In the genomic region with DNA sequence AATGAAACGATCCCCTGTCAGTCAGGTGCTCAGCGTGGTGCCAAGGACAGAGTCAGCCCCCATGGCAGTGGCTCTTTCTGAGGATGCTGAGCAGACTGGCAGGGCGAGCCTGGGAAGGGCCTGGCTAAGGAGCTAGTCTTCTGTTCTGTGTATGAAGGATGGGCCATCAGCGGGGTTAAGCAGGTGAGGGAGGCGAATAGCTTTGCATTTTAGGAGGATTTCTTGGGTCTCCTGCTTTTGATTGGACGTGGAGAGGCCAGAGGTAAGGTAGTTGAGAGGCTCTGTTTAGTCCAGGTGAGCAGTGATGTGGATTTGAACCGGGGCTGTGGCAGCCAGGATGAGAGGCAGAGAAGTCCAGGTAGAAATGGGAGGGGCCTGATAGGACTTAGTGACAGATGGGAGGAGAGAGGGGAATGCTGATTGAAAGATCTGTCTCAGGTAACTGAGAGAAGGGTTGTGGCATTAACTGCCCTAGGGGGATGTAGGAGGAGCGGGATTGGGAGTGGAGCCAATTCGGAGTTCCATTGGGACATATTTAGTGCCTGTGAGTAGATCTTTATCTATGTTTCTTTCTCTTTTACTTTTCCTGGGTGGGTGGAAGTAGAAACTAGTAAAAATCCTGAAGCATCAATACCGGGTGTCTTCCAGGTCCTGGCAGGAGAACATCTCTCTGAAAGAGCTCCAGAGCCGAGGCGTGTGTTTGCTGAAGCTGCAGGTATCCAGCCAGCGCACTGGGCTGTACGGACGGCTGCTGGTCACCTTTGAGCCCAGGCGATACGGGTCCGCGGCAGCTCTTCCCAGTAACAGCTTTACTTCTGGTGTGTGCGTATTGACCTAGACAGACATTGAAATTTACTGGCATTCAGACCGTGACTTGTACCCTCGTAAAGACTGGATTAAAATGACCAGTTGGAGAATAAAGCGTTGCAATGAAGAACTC, we compare ENCODE assay signal across 10 cellular contexts. TPM values are rescaled to one million over a fixed set of nuclear protein-coding genes. Genes with fewer than 3 reads are reported as not detected.
DNase-seq lines count a peak whose midpoint lies in the region; ATAC-seq and TF ChIP-seq lines count a peak whose summit lies in the region.
"Had no signal": no experiment of that assay in that cellular context is flagged by ENCODE, and none has a peak within 500 bp of the region (broad histone marks: within the 10 kb centered on the region; RNA-seq: fewer than 3 reads in every experiment).

No MANE protein-coding gene starts in this region.

- peak overlapping the region; percentile 97 for H3K4me2 ChIP-seq in OCI-LY1 (ENCODE audit: low read length)

- H3K4me1 ChIP-seq in OCI-LY1 (ENCODE audit: insufficient read depth, low read length, severe bottlenecking): peaks cover 29% of the 10 kb centered on the region
- H3K4me1 ChIP-seq in endocrine pancreas (ENCODE audit: control insufficient read depth, insufficient read depth, low read length): peaks cover 11% of the 10 kb centered on the region
- no peaks in the 10 kb centered on the region for H3K4me1 ChIP-seq in prostate gland (replicated peaks)

- no peak for ATAC-seq in HG03280 (IDR thresholded peaks at IDR 0.05; ENCODE audit: unreplicated experiment)
- ATAC-seq: left colon had no signal

- intact Hi-C loops in prostate gland (cut with DNase I) (no loop called here), lower leg skin (cut with DNase I; ENCODE audit: low total_unique reads) (no loop called here)

- H3K27me3 ChIP-seq in OCI-LY1 (ENCODE audit: insufficient read depth, low read length) (no peaks in the 10 kb centered on the region), endocrine pancreas (ENCODE audit: control insufficient read depth, insufficient read depth, low read length) (no peaks in the 10 kb centered on the region), prostate gland (replicated peaks; ENCODE audit: insufficient read depth) (no peaks in the 10 kb centered on the region)

- H3F3A ChIP-seq in OCI-LY1 (ENCODE audit: insufficient read depth, low read length): no peaks in the 10 kb centered on the region

- peaks cover 26% of the 10 kb centered on the region; the same call in 1 of the 2 replicates for H3K36me3 ChIP-seq in OCI-LY1 (ENCODE audit: insufficient read depth, low read length)
- H3K36me3 ChIP-seq in endocrine pancreas (ENCODE audit: control insufficient read depth, insufficient read depth, low read length): no peaks in the 10 kb centered on the region
- H3K36me3 ChIP-seq in prostate gland: peaks cover 0 to 5% of the 10 kb centered on the region in 2 donors

- H3K79me2 ChIP-seq in OCI-LY1 (ENCODE audit: insufficient read depth, low read length): peaks cover 38% of the 10 kb centered on the region

- H3K9me3 ChIP-seq in OCI-LY1 (ENCODE audit: low read length) (no peaks in the 10 kb centered on the region), endocrine pancreas (ENCODE audit: control insufficient read depth, low read length) (no peaks in the 10 kb centered on the region), prostate gland (no peaks in the 10 kb centered on the region)

- H3K4me3 ChIP-seq in GM08714 (ENCODE audit: low read length): peak overlapping the region; percentile 87; the same call in 1 of the 2 replicates
- peak overlapping the region; percentile 92 for H3K4me3 ChIP-seq in OCI-LY1 (ENCODE audit: low read depth, low read length, poor library complexity, severe bottlenecking)
- H3K4me3 ChIP-seq in endocrine pancreas (ENCODE audit: control insufficient read depth, insufficient read depth, low read length): peak overlapping the region; percentile 72
- H3K4me3 ChIP-seq in prostate gland: peak overlapping the region in 1 of 2 donors; percentile 79
- H3K4me3 ChIP-seq in lower leg skin (ENCODE audit: low read depth, poor library complexity, severe bottlenecking): no peak overlapping the region

- no peaks in the 10 kb centered on the region for H4K20me1 ChIP-seq in OCI-LY1 (ENCODE audit: insufficient read depth, low read length)

- H3K9me2 ChIP-seq in OCI-LY1 (ENCODE audit: low read depth, low read length): no peaks in the 10 kb centered on the region

- H3K9ac ChIP-seq in OCI-LY1 (ENCODE audit: low read length) (peak overlapping the region; percentile 88; the same call in 1 of the 2 replicates), endocrine pancreas (ENCODE audit: control insufficient read depth, insufficient read depth, low read length) (peak overlapping the region; percentile 38)

- H2AFZ ChIP-seq in OCI-LY1 (ENCODE audit: low read length): no peak overlapping the region

- TF ChIP-seq CTCF in OCI-LY1 (IDR thresholded peaks at IDR 0.05; ENCODE audit: low read length): no peak
- TF ChIP-seq CTCF in prostate gland (IDR thresholded peaks at IDR 0.05): no peak
- no peak for TF ChIP-seq CTCF in lower leg skin (IDR thresholded peaks at IDR 0.05)

- DNase-seq in prostate gland (ENCODE audit: low spot score) (peak; percentile 28), lower leg skin (ENCODE audit: low spot score in 2 of 2) (no peak), dedifferentiated amniotic fluid mesenchymal stem cell (ENCODE audit: extremely low spot score) (no peak), NCI-H2107 treated with DMSO at 0.1 percent for 48 hours (lab: John Stamatoyannopoulos, UW; ENCODE audit: unreplicated experiment) (no peak)
- DNase-seq: left colon, NCI-H82 had no signal

- 56% methylated on average over 23 of the region's 23 CpGs for WGBS in prostate gland
- 72 to 73% methylated on average over 23 of the region's 23 CpGs for WGBS in lower leg skin, 2 donors

- H3K27ac ChIP-seq in OCI-LY1 (ENCODE audit: low read depth, low read length, poor library complexity, severe bottlenecking) (no peak overlapping the region), prostate gland (peak overlapping the region in 1 of 2 donors; percentile 85)

- TF ChIP-seq POLR2A in prostate gland (IDR thresholded peaks at IDR 0.05) (no peak), lower leg skin (IDR thresholded peaks at IDR 0.05) (no peak)

RNA-seq across cellular contexts. Expression of a gene that starts 2.0 kb away (rescaled TPM):
- total RNA-seq in prostate gland: 10 to 100 TPM; 17.3 to 34.0 TPM
- 10 to 100 TPM; 18.6 to 33.3 (median 30.5) TPM for total RNA-seq in lower leg skin

RNA-seq across cellular contexts. Expression of a gene that starts 2.1 kb away (rescaled TPM):
- 10 to 100 TPM; 41.1 to 76.9 TPM for total RNA-seq in prostate gland
- 10 to 100 TPM; 34.0 to 54.5 (median 41.8) TPM for total RNA-seq in lower leg skin
